Comparison of ENCODE assay signal across 9 cellular contexts in genomic region chr15:66251790-66252355, GRCh38. TPM values are rescaled to one million over a fixed set of nuclear protein-coding genes. Genes with fewer than 3 reads are reported as not detected.
DNase-seq lines count a peak whose midpoint lies in the region; ATAC-seq, FAIRE-seq and TF ChIP-seq lines count a peak whose summit lies in the region.
"Had no signal": no experiment of that assay in that cellular context is flagged by ENCODE, and none has a peak within 500 bp of the region (broad histone marks: within the 10 kb centered on the region; RNA-seq: fewer than 3 reads in every experiment).

No MANE protein-coding gene starts in this region.

- no peak for TF ChIP-seq POLR2A in GM12891 (IDR thresholded peaks at IDR 0.05; ENCODE audit: low read depth, low read length)

- H3K79me2 ChIP-seq in ACC112 (ENCODE audit: control insufficient read depth, insufficient read depth, low read length, unreplicated experiment), result no peaks in the 10 kb centered on the region

- ATAC-seq in omental fat pad (ENCODE audit: low FRiP score), result no peak
- ATAC-seq in GM21529 (IDR thresholded peaks at IDR 0.05; ENCODE audit: unreplicated experiment), result no peak

- DNase-seq in GM12891 (ENCODE audit: insufficient read length, low spot score) (no peak), astrocyte of the cerebellum (ENCODE audit: low read depth) (no peak), omental fat pad (ENCODE audit: low spot score) (no peak), cortex of kidney (lab: John Stamatoyannopoulos, UW) (no peak), RPMI8226 (no peak)
- DNase-seq: NCI-H187 had no signal

- FAIRE-seq in GM12891 (lab: Jason Lieb, UNC), result peak; percentile 70

- H3K36me3 ChIP-seq in ACC112 (ENCODE audit: insufficient read depth, low read length), result no peaks in the 10 kb centered on the region
- H3K36me3 ChIP-seq in muscle layer of duodenum (ENCODE audit: control insufficient read depth in 1 of 2, insufficient read depth in 2 of 2, low read length in 2 of 2), result no peaks in the 10 kb centered on the region

- in situ Hi-C loops in astrocyte of the cerebellum (cut with HindIII; ENCODE audit: low sequenced_read_pairs), result no loop called here

- peaks cover 5% of the 10 kb centered on the region for H3K4me1 ChIP-seq in ACC112 (ENCODE audit: control insufficient read depth, insufficient read depth, low read length, unreplicated experiment)
- peaks cover 0 to 24% of the 10 kb centered on the region in 2 donors for H3K4me1 ChIP-seq in muscle layer of duodenum (ENCODE audit: control insufficient read depth in 1 of 2, insufficient read depth in 2 of 2, low read length in 2 of 2)

- no peak overlapping the region for H2AFZ ChIP-seq in ACC112 (ENCODE audit: low read length, unreplicated experiment)

- H3K27ac ChIP-seq in ACC112 (ENCODE audit: low read depth, low read length) (no peak overlapping the region), muscle layer of duodenum (ENCODE audit: low read length) (no peak overlapping the region)

- H3K9me3 ChIP-seq in muscle layer of duodenum (ENCODE audit: control insufficient read depth in 1 of 2, low read length in 2 of 2), result no peaks in the 10 kb centered on the region

- TF ChIP-seq CTCF in astrocyte of the cerebellum (IDR thresholded peaks at IDR 0.05; ENCODE audit: low read depth, low read length, missing control alignments) (no peak), omental fat pad (IDR thresholded peaks at IDR 0.05) (no peak)

- H3K27me3 ChIP-seq in ACC112 (ENCODE audit: insufficient read depth, low read length) (peaks cover 96% of the 10 kb centered on the region), muscle layer of duodenum (ENCODE audit: low read depth, low read length) (peaks cover 40% of the 10 kb centered on the region)

- peak overlapping the region; percentile 76; the same call in 1 of the 2 replicates for H3K4me3 ChIP-seq in ACC112 (ENCODE audit: low read depth, low read length)
- H3K4me3 ChIP-seq in astrocyte of the cerebellum (ENCODE audit: low read depth, low read length), result peak overlapping the region; percentile 37
- H3K4me3 ChIP-seq in muscle layer of duodenum (ENCODE audit: low read depth in 1 of 2, low read length in 2 of 2), result peak overlapping the region; percentile 70 to 84

TF ChIP-seq in GM12891, 5 proteins besides CTCF, POLR2A, EP300 and RAD21:
- peak; percentile 64 for TF ChIP-seq SPI1 (IDR thresholded peaks at IDR 0.05; ENCODE audit: low read depth, low read length)
- no peak for TF ChIP-seq POLR2AphosphoS5 (IDR thresholded peaks at IDR 0.05; ENCODE audit: low read depth, low read length)
- TF ChIP-seq POU2F2 (IDR thresholded peaks at IDR 0.05; ENCODE audit: low read depth, low read length), result no peak

RNA-seq across cellular contexts. Expression of gene MEGF11, which starts 1.7 kb away (rescaled TPM):
- 0.85 TPM for polyA plus RNA-seq in GM12891 (2012; ENCODE audit: low read depth, missing spikeins)
- total RNA-seq in omental fat pad, result under 1 TPM in 1 of 4 donors, not detected in 3; 0.47 TPM

RNA-seq across cellular contexts. Expression of gene DIS3L, which starts 41.5 kb away (rescaled TPM):
- polyA plus RNA-seq in GM12891 (2012; ENCODE audit: low read depth, missing spikeins), result 8.9 TPM
- 10 to 100 TPM; 24.4 to 60.8 (median 42.1) TPM for total RNA-seq in omental fat pad
